8 cellular contexts compared by ENCODE assay signal in the genomic region with DNA sequence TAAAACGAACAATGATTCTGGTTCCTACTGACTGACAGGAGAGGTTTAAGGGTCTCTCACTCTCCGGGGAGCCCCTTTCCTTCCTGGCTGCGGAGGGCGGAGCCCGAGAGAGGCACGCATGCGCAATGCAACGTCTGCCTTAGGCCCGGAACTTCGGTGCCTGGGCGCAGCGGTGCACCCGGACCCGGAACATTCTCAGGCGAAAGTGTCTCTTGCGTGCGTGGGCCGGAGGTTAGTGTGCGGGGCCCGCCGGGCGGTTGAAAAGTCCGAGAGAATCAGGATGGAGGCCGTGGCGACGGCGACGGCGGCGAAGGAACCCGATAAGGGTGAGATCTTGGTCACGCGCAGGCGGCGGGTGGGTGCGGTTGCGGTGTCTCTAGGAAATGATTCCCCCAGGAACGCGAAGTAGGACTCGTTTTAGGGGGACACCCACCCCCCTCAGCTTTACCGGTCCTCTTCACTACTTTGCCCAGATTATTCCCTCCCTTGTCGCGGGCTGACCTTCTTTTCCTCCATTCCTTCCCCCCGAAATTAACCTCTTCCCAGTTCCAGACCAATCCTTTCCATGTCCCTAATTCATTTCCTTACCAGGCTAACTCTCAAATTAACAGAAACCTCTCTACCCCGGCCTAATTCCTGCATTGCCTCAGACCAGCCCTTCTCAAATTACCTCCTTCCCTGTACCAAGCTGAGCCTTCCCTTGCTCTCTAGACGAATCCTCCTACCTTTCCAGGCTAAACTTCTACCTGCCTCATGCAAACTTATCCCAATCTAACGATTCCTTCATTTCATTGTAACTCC. TPM values are rescaled to one million over a fixed set of nuclear protein-coding genes. Genes with fewer than 3 reads are reported as not detected.
DNase-seq lines count a peak whose midpoint lies in the region; ATAC-seq, FAIRE-seq and TF ChIP-seq lines count a peak whose summit lies in the region.

A gene (plus strand): TSS at position 142 of the 801 bp plus-strand sequence. CDS start 139 bp downstream, at position 281.

- peak within 1 kb of the TSS; percentile 80 for H3K4me3 ChIP-seq in GM12865 (ENCODE audit: low read depth, low read length)
- H3K4me3 ChIP-seq in left ventricle myocardium inferior: peak within 1 kb of the TSS; percentile 83
- H3K4me3 ChIP-seq in psoas muscle: peak within 1 kb of the TSS; percentile 83

- H3K4me3 Mint-ChIP-seq in T-helper 17 cell: peak within 1 kb of the TSS; percentile 100

- peak; percentile 72 for ATAC-seq in HG02678 (IDR thresholded peaks at IDR 0.05; ENCODE audit: unreplicated experiment)
- ATAC-seq in T-helper 17 cell: peak; percentile 60
- peak; percentile 81 to 87 (median 82) for ATAC-seq in psoas muscle

- DNase-seq in GM12865 (ENCODE audit: low read depth): peak; percentile 95
- DNase-seq in NCI-H146 treated with DMSO at 0.1 percent for 48 hours (lab: John Stamatoyannopoulos, UW; ENCODE audit: unreplicated experiment): peak; percentile 75
- peak; percentile 82 to 84 (median 83) for DNase-seq in T-helper 17 cell
- DNase-seq in amniotic stem cell (lab: John Stamatoyannopoulos, UW): peak; percentile 40
- DNase-seq in left ventricle myocardium inferior: peak; percentile 88
- DNase-seq in psoas muscle: peak; percentile 86 to 94
- peak; percentile 92 for DNase-seq in urothelium cell line (ENCODE audit: low spot score)

- H3K4me1 Mint-ChIP-seq in T-helper 17 cell: peaks cover 55% of the 10 kb centered on the region

- H3K36me3 ChIP-seq in left ventricle myocardium inferior: peaks cover 55% of the 10 kb centered on the region
- peaks cover 7 to 51% of the 10 kb centered on the region in 2 donors for H3K36me3 ChIP-seq in psoas muscle (ENCODE audit: insufficient read depth in 1 of 2, low read depth in 1 of 2)

- H3K4me1 ChIP-seq in left ventricle myocardium inferior (peaks cover 60% of the 10 kb centered on the region), psoas muscle (peaks cover 37% of the 10 kb centered on the region)

- H3K27ac Mint-ChIP-seq in T-helper 17 cell: peak within 1 kb of the TSS; percentile 100

- H3K27ac ChIP-seq in left ventricle myocardium inferior (replicated peaks): peak within 1 kb of the TSS; percentile 98
- H3K27ac ChIP-seq in psoas muscle: peak within 1 kb of the TSS; percentile 93

- 0 to 1% (median 1%) methylated on average over 47 of the region's 47 CpGs for WGBS in psoas muscle, 3 donors

- no peaks in the 10 kb centered on the region for H3K9me3 ChIP-seq in T-helper 17 cell (ENCODE audit: control insufficient read depth, low read length, poor library complexity, severe bottlenecking)
- H3K9me3 ChIP-seq in left ventricle myocardium inferior (replicated peaks): no peaks in the 10 kb centered on the region
- no peaks in the 10 kb centered on the region for H3K9me3 ChIP-seq in psoas muscle

- H3K27me3 Mint-ChIP-seq in T-helper 17 cell: no peaks in the 10 kb centered on the region

- no peak for FAIRE-seq in urothelium cell line (lab: Jason Lieb, UNC)

- intact Hi-C loops in left ventricle myocardium inferior (cut with micrococcal nuclease) (no loop called here), psoas muscle (cut with DNase I) (no loop called here)

- TF ChIP-seq CTCF in GM12865 (IDR thresholded peaks at IDR 0.05; ENCODE audit: insufficient read depth, low read depth, low read length, missing control alignments) (no peak), left ventricle myocardium inferior (IDR thresholded peaks at IDR 0.05; ENCODE audit: borderline replicate concordance) (no peak), psoas muscle (IDR thresholded peaks at IDR 0.05) (no peak)

- H3K36me3 Mint-ChIP-seq in T-helper 17 cell (ENCODE audit: low read depth): peaks cover 18% of the 10 kb centered on the region

- H3K27me3 ChIP-seq in left ventricle myocardium inferior (ENCODE audit: low read depth): no peaks in the 10 kb centered on the region
- H3K27me3 ChIP-seq in psoas muscle (ENCODE audit: insufficient read depth in 3 of 3, low read length in 2 of 3): no peaks in the 10 kb centered on the region

RNA-seq across cellular contexts. Expression of the gene that starts here (rescaled TPM):
- total RNA-seq in T-helper 17 cell (10 to 100 TPM; 34.7 to 35.4 TPM), left ventricle myocardium inferior (15.5 TPM), psoas muscle (10 to 100 TPM; 15.5 to 25.7 (median 21.6) TPM)
- polyA plus RNA-seq in psoas muscle: 10 to 100 TPM; 13.7 to 23.7 (median 19.9) TPM

Comparison
In these comparisons a context has a peak if more than half of its experiments do, and no peak if none do; other contexts are left out.
1. Peak in every context shown above with its lines: DNase-seq, ATAC-seq, H3K4me3 ChIP-seq and H3K27ac ChIP-seq.
2. DNase-seq: peak in every context shown above with its lines; median percentile 95 in GM12865; 92 in urothelium cell line; 90 in psoas muscle; 88 in left ventricle myocardium inferior; 83 in T-helper 17 cell; 75 in NCI-H146 treated with DMSO at 0.1 percent for 48 hours; 40 in amniotic stem cell.